15 cellular contexts compared by ENCODE assay signal in the genomic region with DNA sequence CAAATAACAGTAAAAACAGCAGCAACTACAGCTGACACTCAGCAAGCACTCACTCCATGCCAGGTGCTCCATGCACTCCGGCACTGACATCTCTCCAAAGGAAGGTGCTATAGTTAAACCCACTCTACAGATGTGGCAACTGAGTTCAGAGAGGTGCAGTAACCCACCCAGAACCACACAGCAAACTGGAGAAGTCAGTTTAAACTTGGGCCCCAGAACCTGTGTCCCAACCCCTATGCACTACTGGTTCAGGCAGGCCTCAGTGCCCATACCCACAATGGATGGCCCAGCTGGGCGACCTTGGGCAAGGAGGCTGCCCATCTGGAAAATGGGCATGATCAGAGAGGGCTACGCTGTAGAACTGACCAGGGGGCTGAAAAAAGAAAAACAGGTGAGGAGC.
"Had no signal": no experiment of that assay in that cellular context is flagged by ENCODE, and none has a peak within 500 bp of the region (broad histone marks: within the 10 kb centered on the region; RNA-seq: fewer than 3 reads in every experiment).

No MANE protein-coding gene starts in this region.

- H3K36me3 Mint-ChIP-seq: memory B cell had no signal

- H3K9me3 ChIP-seq: colonic mucosa, gastroesophageal sphincter, left ventricle myocardium inferior, sigmoid colon had no signal

- H3K27me3 Mint-ChIP-seq: memory B cell had no signal

- DNase-seq: activated CD4-positive, alpha-beta T cell treated with anti-CD3 and anti-CD28 coated beads, Interleukin-2, amount 50 U/mL, for 4 hours; activated gamma-delta T cell treated with Interleukin-2 at 50 U/mL for 16 hours; activated T-cell treated with anti-CD3 and anti-CD28 coated beads, Interleukin-2, amount 50 U/mL, for 48 hours; colonic mucosa; kidney; stimulated activated CD4-positive, alpha-beta T cell treated with anti-CD3 and anti-CD28 coated beads, Interleukin-2, amount 100 ng/mL, for 24 hours; trophoblast cell had no signal

- ATAC-seq: activated CD4-positive, CD25-positive, alpha-beta regulatory T cell treated with anti-CD3 and anti-CD28 coated beads, Interleukin-2, amount 50 U/mL, for 24 hours; gastroesophageal sphincter had no signal

- H3K36me3 ChIP-seq: colonic mucosa, gastroesophageal sphincter, left ventricle myocardium inferior, sigmoid colon had no signal

- H3K9me3 Mint-ChIP-seq: memory B cell, nephron had no signal

- H3K27ac ChIP-seq: colonic mucosa, epithelial cell of prostate, gastroesophageal sphincter, left ventricle myocardium inferior, sigmoid colon had no signal

- FAIRE-seq: astrocyte, kidney had no signal

- H3K27ac Mint-ChIP-seq: memory B cell, nephron had no signal

- H3K27me3 ChIP-seq: colonic mucosa, gastroesophageal sphincter, sigmoid colon had no signal

- H3K4me3 Mint-ChIP-seq: memory B cell, nephron had no signal

- H3K4me3 ChIP-seq: colonic mucosa, gastroesophageal sphincter, left ventricle myocardium inferior, sigmoid colon had no signal
